ENCODE assay signal across 1 cellular context in the genomic region with DNA sequence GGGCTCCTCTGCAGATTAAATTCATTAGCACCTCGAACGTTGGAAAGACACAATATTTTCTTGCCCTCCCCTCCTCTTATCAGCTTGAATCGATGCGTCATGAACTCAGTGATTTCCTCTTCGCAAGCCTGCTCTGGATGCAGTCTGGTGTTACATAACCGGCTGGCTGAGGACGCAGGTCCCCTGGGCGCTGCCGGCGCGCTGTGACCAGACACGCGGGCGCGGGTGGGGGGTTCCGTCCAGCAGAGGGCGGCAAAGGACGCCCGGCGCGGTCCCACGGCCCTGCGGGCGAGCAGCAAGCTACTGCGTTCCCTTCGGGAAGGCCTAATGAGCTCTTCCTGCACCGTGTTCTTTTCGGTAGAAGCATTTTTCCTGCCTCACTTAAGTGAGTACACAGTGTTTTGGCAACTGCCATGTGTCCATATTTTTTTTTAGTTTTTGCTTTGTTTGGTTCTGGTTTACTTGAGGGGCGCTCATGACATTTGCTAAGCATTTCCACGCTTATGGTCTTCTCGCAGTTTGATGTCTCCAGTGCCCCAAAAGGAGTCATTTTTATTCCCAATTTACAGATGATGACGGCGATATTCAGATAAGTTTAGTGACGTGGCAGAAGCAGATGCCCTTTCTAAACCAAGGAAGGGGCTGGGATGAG.
TF ChIP-seq lines count a peak whose summit lies in the region.

No MANE protein-coding gene starts in this region.

TF ChIP-seq in K562, 482 proteins besides CTCF, POLR2A, EP300 and RAD21 (continued from another document and continues in another):
- TF ChIP-seq, protein P1, sequence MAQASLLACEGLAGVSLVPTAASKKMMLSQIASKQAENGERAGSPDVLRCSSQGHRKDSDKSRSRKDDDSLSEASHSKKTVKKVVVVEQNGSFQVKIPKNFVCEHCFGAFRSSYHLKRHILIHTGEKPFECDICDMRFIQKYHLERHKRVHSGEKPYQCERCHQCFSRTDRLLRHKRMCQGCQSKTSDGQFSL (CRISPR knock-in tag; IDR thresholded peaks at IDR 0.05) = peak; percentile 65; the same call in 1 of the 2 replicates
- TF ChIP-seq, protein P1 (tag; IDR thresholded peaks at IDR 0.05) = no peak
- peak; percentile 67; the same call in 1 of the 2 replicates for TF ChIP-seq JUND (IDR thresholded peaks at IDR 0.05; ENCODE audit: borderline replicate concordance, low read depth, low read length)
- TF ChIP-seq JUND (tag; IDR thresholded peaks at IDR 0.05; ENCODE audit: borderline replicate concordance, low read depth, low read length) = peak; percentile 55; the same call in 1 of the 3 replicates
- TF ChIP-seq, protein P2, sequence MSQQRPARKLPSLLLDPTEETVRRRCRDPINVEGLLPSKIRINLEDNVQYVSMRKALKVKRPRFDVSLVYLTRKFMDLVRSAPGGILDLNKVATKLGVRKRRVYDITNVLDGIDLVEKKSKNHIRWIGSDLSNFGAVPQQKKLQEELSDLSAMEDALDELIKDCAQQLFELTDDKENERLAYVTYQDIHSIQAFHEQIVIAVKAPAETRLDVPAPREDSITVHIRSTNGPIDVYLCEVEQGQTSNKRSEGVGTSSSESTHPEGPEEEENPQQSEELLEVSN (IDR thresholded peaks at IDR 0.05; ENCODE audit: borderline replicate concordance in 1 of 2, extremely low read depth in 1 of 2, insufficient read depth in 1 of 2, insufficient read length in 1 of 2, low read depth in 1 of 2, low read length in 1 of 2, poor library complexity in 1 of 2, severe bottlenecking in 1 of 2) = peak in 1 of 2 experiments; percentile 48
- TF ChIP-seq YY1 (IDR thresholded peaks at IDR 0.05; ENCODE audit: borderline replicate concordance in 1 of 3, control insufficient read depth in 1 of 3, extremely low read depth in 1 of 3, insufficient read depth in 3 of 3, insufficient read length in 1 of 3, insufficient replicate concordance in 2 of 3, low read depth in 1 of 3, low read length in 2 of 3) = peak in 1 of 3 experiments; percentile 30
- peak; percentile 50 for TF ChIP-seq L3MBTL2 (IDR thresholded peaks at IDR 0.05)
- TF ChIP-seq, protein P3, sequence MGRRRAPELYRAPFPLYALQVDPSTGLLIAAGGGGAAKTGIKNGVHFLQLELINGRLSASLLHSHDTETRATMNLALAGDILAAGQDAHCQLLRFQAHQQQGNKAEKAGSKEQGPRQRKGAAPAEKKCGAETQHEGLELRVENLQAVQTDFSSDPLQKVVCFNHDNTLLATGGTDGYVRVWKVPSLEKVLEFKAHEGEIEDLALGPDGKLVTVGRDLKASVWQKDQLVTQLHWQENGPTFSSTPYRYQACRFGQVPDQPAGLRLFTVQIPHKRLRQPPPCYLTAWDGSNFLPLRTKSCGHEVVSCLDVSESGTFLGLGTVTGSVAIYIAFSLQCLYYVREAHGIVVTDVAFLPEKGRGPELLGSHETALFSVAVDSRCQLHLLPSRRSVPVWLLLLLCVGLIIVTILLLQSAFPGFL (CRISPR knock-in tag; IDR thresholded peaks at IDR 0.05) = no peak
- peak; percentile 63; the same call in 1 of the 2 replicates for TF ChIP-seq CEBPG (CRISPR knock-in tag; IDR thresholded peaks at IDR 0.05)
- peak; percentile 28 to 55; a peak in 2 of 4 replicates for TF ChIP-seq CEBPG (tag; conservative IDR thresholded peaks at IDR 0.05 in 1 of 2, IDR thresholded peaks at IDR 0.05 in 1 of 2)
- TF ChIP-seq ETS2 (tag; IDR thresholded peaks at IDR 0.05; ENCODE audit: borderline replicate concordance, poor library complexity, severe bottlenecking) = no peak
- TF ChIP-seq, protein P4, sequence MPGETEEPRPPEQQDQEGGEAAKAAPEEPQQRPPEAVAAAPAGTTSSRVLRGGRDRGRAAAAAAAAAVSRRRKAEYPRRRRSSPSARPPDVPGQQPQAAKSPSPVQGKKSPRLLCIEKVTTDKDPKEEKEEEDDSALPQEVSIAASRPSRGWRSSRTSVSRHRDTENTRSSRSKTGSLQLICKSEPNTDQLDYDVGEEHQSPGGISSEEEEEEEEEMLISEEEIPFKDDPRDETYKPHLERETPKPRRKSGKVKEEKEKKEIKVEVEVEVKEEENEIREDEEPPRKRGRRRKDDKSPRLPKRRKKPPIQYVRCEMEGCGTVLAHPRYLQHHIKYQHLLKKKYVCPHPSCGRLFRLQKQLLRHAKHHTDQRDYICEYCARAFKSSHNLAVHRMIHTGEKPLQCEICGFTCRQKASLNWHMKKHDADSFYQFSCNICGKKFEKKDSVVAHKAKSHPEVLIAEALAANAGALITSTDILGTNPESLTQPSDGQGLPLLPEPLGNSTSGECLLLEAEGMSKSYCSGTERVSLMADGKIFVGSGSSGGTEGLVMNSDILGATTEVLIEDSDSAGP (CRISPR knock-in tag; IDR thresholded peaks at IDR 0.05) = no peak
- TF ChIP-seq MYNN (IDR thresholded peaks at IDR 0.05) = peak; percentile 41; the same call in 1 of the 2 replicates
- no peak for TF ChIP-seq MYNN (CRISPR knock-in tag; IDR thresholded peaks at IDR 0.05)
- TF ChIP-seq, protein P5, sequence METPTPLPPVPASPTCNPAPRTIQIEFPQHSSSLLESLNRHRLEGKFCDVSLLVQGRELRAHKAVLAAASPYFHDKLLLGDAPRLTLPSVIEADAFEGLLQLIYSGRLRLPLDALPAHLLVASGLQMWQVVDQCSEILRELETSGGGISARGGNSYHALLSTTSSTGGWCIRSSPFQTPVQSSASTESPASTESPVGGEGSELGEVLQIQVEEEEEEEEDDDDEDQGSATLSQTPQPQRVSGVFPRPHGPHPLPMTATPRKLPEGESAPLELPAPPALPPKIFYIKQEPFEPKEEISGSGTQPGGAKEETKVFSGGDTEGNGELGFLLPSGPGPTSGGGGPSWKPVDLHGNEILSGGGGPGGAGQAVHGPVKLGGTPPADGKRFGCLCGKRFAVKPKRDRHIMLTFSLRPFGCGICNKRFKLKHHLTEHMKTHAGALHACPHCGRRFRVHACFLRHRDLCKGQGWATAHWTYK (CRISPR knock-in tag; IDR thresholded peaks at IDR 0.05) = 0 out of 2 replicates have a peak, but pooled peaks have one; percentile 58
- TF ChIP-seq, protein P6, sequence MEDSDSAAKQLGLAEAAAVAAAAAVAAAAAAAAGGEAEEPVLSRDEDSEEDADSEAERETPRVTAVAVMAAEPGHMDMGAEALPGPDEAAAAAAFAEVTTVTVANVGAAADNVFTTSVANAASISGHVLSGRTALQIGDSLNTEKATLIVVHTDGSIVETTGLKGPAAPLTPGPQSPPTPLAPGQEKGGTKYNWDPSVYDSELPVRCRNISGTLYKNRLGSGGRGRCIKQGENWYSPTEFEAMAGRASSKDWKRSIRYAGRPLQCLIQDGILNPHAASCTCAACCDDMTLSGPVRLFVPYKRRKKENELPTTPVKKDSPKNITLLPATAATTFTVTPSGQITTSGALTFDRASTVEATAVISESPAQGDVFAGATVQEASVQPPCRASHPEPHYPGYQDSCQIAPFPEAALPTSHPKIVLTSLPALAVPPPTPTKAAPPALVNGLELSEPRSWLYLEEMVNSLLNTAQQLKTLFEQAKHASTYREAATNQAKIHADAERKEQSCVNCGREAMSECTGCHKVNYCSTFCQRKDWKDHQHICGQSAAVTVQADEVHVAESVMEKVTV (CRISPR knock-in tag; IDR thresholded peaks at IDR 0.05) = peak; percentile 86
- TF ChIP-seq ETV5 (CRISPR knock-in tag; IDR thresholded peaks at IDR 0.05; ENCODE audit: low read depth) = peak; percentile 72; the same call in 1 of the 2 replicates
- peak; percentile 91 for TF ChIP-seq SMC3 (conservative IDR thresholded peaks at IDR 0.05; ENCODE audit: insufficient read depth, low read depth, low read length)
- TF ChIP-seq, protein P7, sequence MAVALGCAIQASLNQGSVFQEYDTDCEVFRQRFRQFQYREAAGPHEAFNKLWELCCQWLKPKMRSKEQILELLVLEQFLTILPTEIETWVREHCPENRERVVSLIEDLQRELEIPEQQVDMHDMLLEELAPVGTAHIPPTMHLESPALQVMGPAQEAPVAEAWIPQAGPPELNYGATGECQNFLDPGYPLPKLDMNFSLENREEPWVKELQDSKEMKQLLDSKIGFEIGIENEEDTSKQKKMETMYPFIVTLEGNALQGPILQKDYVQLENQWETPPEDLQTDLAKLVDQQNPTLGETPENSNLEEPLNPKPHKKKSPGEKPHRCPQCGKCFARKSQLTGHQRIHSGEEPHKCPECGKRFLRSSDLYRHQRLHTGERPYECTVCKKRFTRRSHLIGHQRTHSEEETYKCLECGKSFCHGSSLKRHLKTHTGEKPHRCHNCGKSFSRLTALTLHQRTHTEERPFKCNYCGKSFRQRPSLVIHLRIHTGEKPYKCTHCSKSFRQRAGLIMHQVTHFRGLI (CRISPR knock-in tag; IDR thresholded peaks at IDR 0.05) = no peak
- peak; percentile 81 for TF ChIP-seq CXXC5 (CRISPR knock-in tag; IDR thresholded peaks at IDR 0.05)
- TF ChIP-seq YBX1 (IDR thresholded peaks at IDR 0.05) = no peak
- no peak for TF ChIP-seq BRD9 (IDR thresholded peaks at IDR 0.05; ENCODE audit: low read depth, partially characterized antibody)
- no peak for TF ChIP-seq CBX8 (IDR thresholded peaks at IDR 0.05; ENCODE audit: borderline replicate concordance, extremely low read depth, low read depth, low read length, poor library complexity, severe bottlenecking)
- TF ChIP-seq, protein P8, sequence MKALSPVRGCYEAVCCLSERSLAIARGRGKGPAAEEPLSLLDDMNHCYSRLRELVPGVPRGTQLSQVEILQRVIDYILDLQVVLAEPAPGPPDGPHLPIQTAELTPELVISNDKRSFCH (CRISPR knock-in tag; IDR thresholded peaks at IDR 0.05) = no peak
- TF ChIP-seq, protein P8 (tag; IDR thresholded peaks at IDR 0.05) = 0 out of 2 replicates have a peak, but pooled peaks have one; percentile 23
- TF ChIP-seq, protein P9, sequence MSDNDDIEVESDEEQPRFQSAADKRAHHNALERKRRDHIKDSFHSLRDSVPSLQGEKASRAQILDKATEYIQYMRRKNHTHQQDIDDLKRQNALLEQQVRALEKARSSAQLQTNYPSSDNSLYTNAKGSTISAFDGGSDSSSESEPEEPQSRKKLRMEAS (CRISPR knock-in tag; IDR thresholded peaks at IDR 0.05) = peak; percentile 68
- TF ChIP-seq CC2D1A (IDR thresholded peaks at IDR 0.05) = 0 out of 2 replicates have a peak, but pooled peaks have one; percentile 15
- 0 out of 2 replicates have a peak, but pooled peaks have one; percentile 31 for TF ChIP-seq DPF2 (IDR thresholded peaks at IDR 0.05)
- TF ChIP-seq, protein P10, sequence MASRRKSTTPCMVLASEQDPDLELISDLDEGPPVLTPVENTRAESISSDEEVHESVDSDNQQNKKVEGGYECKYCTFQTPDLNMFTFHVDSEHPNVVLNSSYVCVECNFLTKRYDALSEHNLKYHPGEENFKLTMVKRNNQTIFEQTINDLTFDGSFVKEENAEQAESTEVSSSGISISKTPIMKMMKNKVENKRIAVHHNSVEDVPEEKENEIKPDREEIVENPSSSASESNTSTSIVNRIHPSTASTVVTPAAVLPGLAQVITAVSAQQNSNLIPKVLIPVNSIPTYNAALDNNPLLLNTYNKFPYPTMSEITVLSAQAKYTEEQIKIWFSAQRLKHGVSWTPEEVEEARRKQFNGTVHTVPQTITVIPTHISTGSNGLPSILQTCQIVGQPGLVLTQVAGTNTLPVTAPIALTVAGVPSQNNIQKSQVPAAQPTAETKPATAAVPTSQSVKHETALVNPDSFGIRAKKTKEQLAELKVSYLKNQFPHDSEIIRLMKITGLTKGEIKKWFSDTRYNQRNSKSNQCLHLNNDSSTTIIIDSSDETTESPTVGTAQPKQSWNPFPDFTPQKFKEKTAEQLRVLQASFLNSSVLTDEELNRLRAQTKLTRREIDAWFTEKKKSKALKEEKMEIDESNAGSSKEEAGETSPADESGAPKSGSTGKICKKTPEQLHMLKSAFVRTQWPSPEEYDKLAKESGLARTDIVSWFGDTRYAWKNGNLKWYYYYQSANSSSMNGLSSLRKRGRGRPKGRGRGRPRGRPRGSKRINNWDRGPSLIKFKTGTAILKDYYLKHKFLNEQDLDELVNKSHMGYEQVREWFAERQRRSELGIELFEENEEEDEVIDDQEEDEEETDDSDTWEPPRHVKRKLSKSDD (conservative IDR thresholded peaks at IDR 0.05; ENCODE audit: low read length) = no peak
- peak; percentile 78 for TF ChIP-seq FOSL1 (tag; conservative IDR thresholded peaks at IDR 0.05)
- no peak for TF ChIP-seq NR4A1 (CRISPR knock-in tag; IDR thresholded peaks at IDR 0.05)
- TF ChIP-seq NR4A1 (tag; IDR thresholded peaks at IDR 0.05) = no peak
- TF ChIP-seq SAFB (IDR thresholded peaks at IDR 0.05; ENCODE audit: borderline replicate concordance, low read depth, low read length) = 0 out of 2 replicates have a peak, but pooled peaks have one; percentile 45
- TF ChIP-seq ARID2 (IDR thresholded peaks at IDR 0.05) = peak; percentile 84
- peak; percentile 58; the same call in 1 of the 2 replicates for TF ChIP-seq LCOR (CRISPR knock-in tag; IDR thresholded peaks at IDR 0.05)
- TF ChIP-seq ATF7 (IDR thresholded peaks at IDR 0.05) = peak; percentile 33; the same call in 1 of the 2 replicates
- no peak for TF ChIP-seq PCBP2 (IDR thresholded peaks at IDR 0.05; ENCODE audit: low read depth, low read length, poor library complexity, severe bottlenecking)
- TF ChIP-seq CCAR2 (IDR thresholded peaks at IDR 0.05; ENCODE audit: low read depth, low read length) = no peak
- no peak for TF ChIP-seq ZSCAN32 (CRISPR knock-in tag; IDR thresholded peaks at IDR 0.05)
- TF ChIP-seq HEY1 (CRISPR knock-in tag; IDR thresholded peaks at IDR 0.05; ENCODE audit: borderline replicate concordance) = no peak
- TF ChIP-seq JUN (IDR thresholded peaks at IDR 0.05; ENCODE audit: borderline replicate concordance, low read depth, low read length) = peak; percentile 53; the same call in 1 of the 2 replicates
- no peak for TF ChIP-seq JUN (CRISPR knock-in tag; IDR thresholded peaks at IDR 0.05; ENCODE audit: borderline replicate concordance)
- TF ChIP-seq, protein P11, sequence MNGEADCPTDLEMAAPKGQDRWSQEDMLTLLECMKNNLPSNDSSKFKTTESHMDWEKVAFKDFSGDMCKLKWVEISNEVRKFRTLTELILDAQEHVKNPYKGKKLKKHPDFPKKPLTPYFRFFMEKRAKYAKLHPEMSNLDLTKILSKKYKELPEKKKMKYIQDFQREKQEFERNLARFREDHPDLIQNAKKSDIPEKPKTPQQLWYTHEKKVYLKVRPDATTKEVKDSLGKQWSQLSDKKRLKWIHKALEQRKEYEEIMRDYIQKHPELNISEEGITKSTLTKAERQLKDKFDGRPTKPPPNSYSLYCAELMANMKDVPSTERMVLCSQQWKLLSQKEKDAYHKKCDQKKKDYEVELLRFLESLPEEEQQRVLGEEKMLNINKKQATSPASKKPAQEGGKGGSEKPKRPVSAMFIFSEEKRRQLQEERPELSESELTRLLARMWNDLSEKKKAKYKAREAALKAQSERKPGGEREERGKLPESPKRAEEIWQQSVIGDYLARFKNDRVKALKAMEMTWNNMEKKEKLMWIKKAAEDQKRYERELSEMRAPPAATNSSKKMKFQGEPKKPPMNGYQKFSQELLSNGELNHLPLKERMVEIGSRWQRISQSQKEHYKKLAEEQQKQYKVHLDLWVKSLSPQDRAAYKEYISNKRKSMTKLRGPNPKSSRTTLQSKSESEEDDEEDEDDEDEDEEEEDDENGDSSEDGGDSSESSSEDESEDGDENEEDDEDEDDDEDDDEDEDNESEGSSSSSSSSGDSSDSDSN (IDR thresholded peaks at IDR 0.05; ENCODE audit: borderline replicate concordance in 1 of 2, low read depth in 2 of 2, low read length in 2 of 2) = no peak
